ENCODE assay signal across 1 cellular context in genomic region chr14:74762917-74763802, GRCh38.
TF ChIP-seq lines count a peak whose summit lies in the region.

TSS of gene YLPM1 (plus strand) at chr14:74763316. CDS start at chr14:74763490, 174 bp downstream.

TF ChIP-seq in HepG2, 621 proteins besides CTCF, POLR2A, EP300 and RAD21 (continued from another document and continues in another):
- TF ChIP-seq ZBTB40 (IDR thresholded peaks at IDR 0.05) (no peak), ZBTB40 (CRISPR knock-in tag; IDR thresholded peaks at IDR 0.05) (peak; percentile 66), ZFP36L1 (CRISPR knock-in tag; IDR thresholded peaks at IDR 0.05) (peak; percentile 72), ZNF816 (CRISPR knock-in tag; IDR thresholded peaks at IDR 0.05; ENCODE audit: borderline replicate concordance) (peak; percentile 61; the same call in 1 of the 2 replicates), KAT2B (IDR thresholded peaks at IDR 0.05; ENCODE audit: borderline replicate concordance, low read depth, low read length) (no peak), ZNF160 (CRISPR knock-in tag; IDR thresholded peaks at IDR 0.05) (no peak), ZBTB39 (CRISPR knock-in tag; IDR thresholded peaks at IDR 0.05) (no peak), MAZ (IDR thresholded peaks at IDR 0.05; ENCODE audit: borderline replicate concordance, low read depth, low read length) (0 out of 2 replicates have a peak, but pooled peaks have one; percentile 23), MAZ (CRISPR knock-in tag; IDR thresholded peaks at IDR 0.05; ENCODE audit: low read depth) (peak; percentile 65), CSRNP2 (CRISPR knock-in tag; conservative IDR thresholded peaks at IDR 0.05; ENCODE audit: low read depth) (no peak), ZNF678 (CRISPR knock-in tag; IDR thresholded peaks at IDR 0.05) (no peak), RXRA (CRISPR knock-in tag; IDR thresholded peaks at IDR 0.05) (peak; percentile 64; the same call in 1 of the 2 replicates), NFE2L1 (CRISPR knock-in tag; IDR thresholded peaks at IDR 0.05; ENCODE audit: borderline replicate concordance) (no peak), HOXA5 (CRISPR knock-in tag; IDR thresholded peaks at IDR 0.05) (peak; percentile 94), ZNF460 (CRISPR knock-in tag; IDR thresholded peaks at IDR 0.05; ENCODE audit: borderline replicate concordance) (no peak), ERF (CRISPR knock-in tag; IDR thresholded peaks at IDR 0.05) (peak; percentile 58; the same call in 1 of the 2 replicates), ZNF296 (CRISPR knock-in tag; conservative IDR thresholded peaks at IDR 0.05) (no peak), GLI4 (CRISPR knock-in tag; IDR thresholded peaks at IDR 0.05; ENCODE audit: borderline replicate concordance) (no peak), HES4 (CRISPR knock-in tag; IDR thresholded peaks at IDR 0.05; ENCODE audit: borderline replicate concordance) (peak; percentile 91), CCAR2 (optimal IDR thresholded peaks at IDR 0.05; ENCODE audit: low read depth, low read length) (no peak), ZBTB1 (CRISPR knock-in tag; IDR thresholded peaks at IDR 0.05; ENCODE audit: borderline replicate concordance) (no peak), ZNF670 (CRISPR knock-in tag; IDR thresholded peaks at IDR 0.05; ENCODE audit: borderline replicate concordance) (no peak), REPIN1 (CRISPR knock-in tag; IDR thresholded peaks at IDR 0.05; ENCODE audit: borderline replicate concordance, low read depth) (peak; percentile 66; the same call in 1 of the 2 replicates), HBP1 (CRISPR knock-in tag; IDR thresholded peaks at IDR 0.05; ENCODE audit: low read depth) (peak; percentile 88), ZNF547 (CRISPR knock-in tag; IDR thresholded peaks at IDR 0.05) (peak; percentile 88), USF2 (IDR thresholded peaks at IDR 0.05; ENCODE audit: low read depth, low read length) (no peak), USF2 (CRISPR knock-in tag; IDR thresholded peaks at IDR 0.05; ENCODE audit: borderline replicate concordance) (no peak; the same call in 1 of the 2 replicates), MZF1 (CRISPR knock-in tag; IDR thresholded peaks at IDR 0.05; ENCODE audit: borderline replicate concordance) (no peak), ZNF430 (CRISPR knock-in tag; IDR thresholded peaks at IDR 0.05) (no peak), FOXP1 (IDR thresholded peaks at IDR 0.05) (no peak), FOXP1 (CRISPR knock-in tag; IDR thresholded peaks at IDR 0.05) (no peak), ZNF484 (CRISPR knock-in tag; IDR thresholded peaks at IDR 0.05; ENCODE audit: borderline replicate concordance, low read depth) (no peak), ATF7 (IDR thresholded peaks at IDR 0.05) (no peak), ATF7 (CRISPR knock-in tag; IDR thresholded peaks at IDR 0.05) (no peak), ARID5B (CRISPR knock-in tag; IDR thresholded peaks at IDR 0.05) (peak; percentile 26; the same call in 1 of the 2 replicates), NFKB2 (CRISPR knock-in tag; IDR thresholded peaks at IDR 0.05; ENCODE audit: borderline replicate concordance) (peak; percentile 91; the same call in 1 of the 2 replicates), TAF1 (CRISPR knock-in tag; IDR thresholded peaks at IDR 0.05) (peak; percentile 92), FOXK1 (CRISPR knock-in tag; IDR thresholded peaks at IDR 0.05; ENCODE audit: borderline replicate concordance, low read depth) (peak; percentile 82; the same call in 1 of the 2 replicates), ZNF44 (CRISPR knock-in tag; IDR thresholded peaks at IDR 0.05) (no peak)
